Comparison of ENCODE assay signal across 8 cellular contexts in genomic region chr1:222712253-222713090, GRCh38. TPM values are rescaled to one million over a fixed set of nuclear protein-coding genes. Genes with fewer than 3 reads are reported as not detected.
DNase-seq lines count a peak whose midpoint lies in the region; ATAC-seq and TF ChIP-seq lines count a peak whose summit lies in the region.

Gene AIDA (minus strand): TSS chr1:222712491. CDS start chr1:222712317, 174 bp downstream.
Gene BROX (plus strand): TSS chr1:222712564. CDS start chr1:222715700, 3,136 bp downstream.

- TF ChIP-seq POLR2A in breast epithelium (IDR thresholded peaks at IDR 0.05), result no peak

- CTCF ChIA-PET in AG04449 (lab: Yijun Ruan, JAX), result interaction anchor here (1.1 to 1.7 kb wide), 5 partner anchors 26 to 417 kb away, joined by 3 to 8 read pairs (median 4); no protein-coding TSS in a partner anchor

- no peaks in the 10 kb centered on the region for H3K9me3 ChIP-seq in WERI-Rb-1 (ENCODE audit: severe bottlenecking)
- H3K9me3 ChIP-seq in breast epithelium, result no peaks in the 10 kb centered on the region
- H3K9me3 ChIP-seq in smooth muscle cell (replicated peaks; ENCODE audit: low read depth), result no peaks in the 10 kb centered on the region

- peak within 1 kb of the TSS; percentile 94 for H3K9ac ChIP-seq in smooth muscle cell (ENCODE audit: low read depth)

- POLR2A ChIA-PET in AG04449 (lab: Yijun Ruan, JAX), result interaction anchor here (0.6 to 1.1 kb wide), 5 partner anchors 16 to 1756 kb away, joined by 3 read pairs; no protein-coding TSS in a partner anchor

- H3K4me2 ChIP-seq in smooth muscle cell, result peak within 1 kb of the TSS; percentile 96

- H3K36me3 ChIP-seq in WERI-Rb-1 (no peaks in the 10 kb centered on the region), breast epithelium (no peaks in the 10 kb centered on the region), smooth muscle cell (ENCODE audit: low read depth) (no peaks in the 10 kb centered on the region)

- H3K79me2 ChIP-seq in smooth muscle cell (ENCODE audit: low read depth), result peaks cover 49% of the 10 kb centered on the region

- DNase-seq in AG04449 (ENCODE audit: low read depth, low spot score) (no peak), NCI-H2227 (lab: John Stamatoyannopoulos, UW; ENCODE audit: unreplicated experiment) (peak; percentile 92), WERI-Rb-1 (peak; percentile 85), breast epithelium (ENCODE audit: low spot score in 2 of 2) (peak; percentile 89 to 96), iPS-NIHi11 (ENCODE audit: low spot score) (peak; percentile 93), smooth muscle cell (lab: John Stamatoyannopoulos, UW; ENCODE audit: unreplicated experiment) (peak; percentile 93)

- ATAC-seq in GM18909 (IDR thresholded peaks at IDR 0.05; ENCODE audit: poor library complexity, unreplicated experiment) (peak; percentile 83), HG03159 (IDR thresholded peaks at IDR 0.05; ENCODE audit: unreplicated experiment) (peak; percentile 80)

- TF ChIP-seq CTCF in AG04449 (IDR thresholded peaks at IDR 0.05; ENCODE audit: insufficient read depth, low read length, missing control alignments) (no peak), WERI-Rb-1 (IDR thresholded peaks at IDR 0.05; ENCODE audit: low read depth, low read length) (no peak), breast epithelium (IDR thresholded peaks at IDR 0.05) (peak in 2 of 3 donors; percentile 10 to 23), smooth muscle cell (IDR thresholded peaks at IDR 0.05; ENCODE audit: borderline replicate concordance, insufficient read depth, poor library complexity, severe bottlenecking) (no peak)

- H3K4me1 ChIP-seq in breast epithelium (peaks cover 0 to 6% of the 10 kb centered on the region in 2 donors), smooth muscle cell (ENCODE audit: low read depth) (peaks cover 11% of the 10 kb centered on the region)

- peak within 1 kb of the TSS; percentile 94 for H3K27ac ChIP-seq in WERI-Rb-1
- H3K27ac ChIP-seq in breast epithelium, result peak within 1 kb of the TSS; percentile 92 to 94
- H3K27ac ChIP-seq in smooth muscle cell (ENCODE audit: low read depth), result peak within 1 kb of the TSS; percentile 99

- H3K4me3 ChIP-seq in AG04449 (ENCODE audit: low read depth, low read length) (peak within 1 kb of the TSS; percentile 97), WERI-Rb-1 (ENCODE audit: low read depth, low read length) (peak within 1 kb of the TSS; percentile 95), breast epithelium (peak within 1 kb of the TSS; percentile 71 to 95 (median 90)), smooth muscle cell (peak within 1 kb of the TSS; percentile 85)

- H3F3A ChIP-seq in smooth muscle cell (ENCODE audit: low read depth), result peaks cover 3% of the 10 kb centered on the region

- 1% methylated on average over 46 of the region's 62 CpGs for WGBS in smooth muscle cell (ENCODE audit: low lambda C conversion rate)

- no peaks in the 10 kb centered on the region for H3K27me3 ChIP-seq in WERI-Rb-1 (ENCODE audit: insufficient read depth, low read depth, severe bottlenecking)
- H3K27me3 ChIP-seq in breast epithelium, result no peaks in the 10 kb centered on the region
- H3K27me3 ChIP-seq in smooth muscle cell (ENCODE audit: low read depth), result no peaks in the 10 kb centered on the region

- H4K20me1 ChIP-seq in smooth muscle cell (ENCODE audit: low read depth), result peaks cover 13% of the 10 kb centered on the region

- peak within 1 kb of the TSS; percentile 99 for H2AFZ ChIP-seq in smooth muscle cell (ENCODE audit: low read depth)

- intact Hi-C loops in breast epithelium (cut with DNase I; ENCODE audit: low total_unique reads), result no loop called here

RNA-seq across cellular contexts. Expression of gene AIDA, which starts in this region (rescaled TPM):
- total RNA-seq in breast epithelium (10 to 100 TPM; 52.2 to 88.0 (median 58.3) TPM), smooth muscle cell (50.9 and 60.9 TPM in 2 replicates)
- polyA plus RNA-seq in smooth muscle cell, result 33.6 and 40.6 TPM in 2 replicates

RNA-seq across cellular contexts. Expression of gene BROX, which starts in this region (rescaled TPM):
- total RNA-seq in breast epithelium (10 to 100 TPM; 38.3 to 85.2 (median 45.6) TPM), smooth muscle cell (64.3 and 75.0 TPM in 2 replicates)
- 13.3 and 15.9 TPM in 2 replicates for polyA plus RNA-seq in smooth muscle cell

Comparison
In these comparisons a context has a peak if more than half of its experiments do, and no peak if none do; other contexts are left out.
1. CTCF ChIP-seq: peak in breast epithelium (2 of 3); none in AG04449 (single experiment), WERI-Rb-1 (single experiment) and smooth muscle cell (single experiment).
2. Peak in every context shown above with its lines, with median percentiles within 50 percentile points of each other: H3K4me3 ChIP-seq and H3K27ac ChIP-seq.